8 cellular contexts compared by ENCODE assay signal in genomic region chr16:28863929-28864886, GRCh38. TPM values are rescaled to one million over a fixed set of nuclear protein-coding genes. Genes with fewer than 3 reads are reported as not detected.
DNase-seq lines count a peak whose midpoint lies in the region; ATAC-seq and TF ChIP-seq lines count a peak whose summit lies in the region.

No MANE protein-coding gene starts in this region.

- H3K27ac ChIP-seq in right lobe of liver (peak overlapping the region; percentile 60 to 89 (median 84)), thyroid gland (peak overlapping the region; percentile 85 to 93 (median 90))

- H3K36me3 ChIP-seq in right lobe of liver (peaks cover 0 to 25% (median 6%) of the 10 kb centered on the region in 4 donors), thyroid gland (peaks cover 15 to 20% of the 10 kb centered on the region in 2 donors)

- no peaks in the 10 kb centered on the region for H3K27me3 ChIP-seq in right lobe of liver
- no peaks in the 10 kb centered on the region for H3K27me3 ChIP-seq in thyroid gland

- H3K4me1 ChIP-seq in right lobe of liver: peaks cover 0 to 17% (median 0%) of the 10 kb centered on the region in 4 donors
- peaks cover 11 to 18% of the 10 kb centered on the region in 2 donors for H3K4me1 ChIP-seq in thyroid gland

- TF ChIP-seq CTCF in GM12864 (IDR thresholded peaks at IDR 0.05; ENCODE audit: low read depth, low read length, missing control alignments) (no peak), right lobe of liver (IDR thresholded peaks at IDR 0.05) (no peak), thyroid gland (IDR thresholded peaks at IDR 0.05) (no peak)

- WGBS in right lobe of liver (ENCODE audit: insufficient coverage, low coverage, low lambda C conversion rate, missing lambda C conversion rate): 21% methylated on average over 12 of the region's 46 CpGs
- 15 to 17% methylated on average over 25 to 31 of the region's 46 CpGs for WGBS in thyroid gland, 2 donors

- ATAC-seq in right lobe of liver (peak in 2 of 4 donors; percentile 1 to 5), HG02885 (IDR thresholded peaks at IDR 0.05; ENCODE audit: poor library complexity, unreplicated experiment) (no peak)

- H3K9me3 ChIP-seq in right lobe of liver: no peaks in the 10 kb centered on the region
- H3K9me3 ChIP-seq in thyroid gland: no peaks in the 10 kb centered on the region

- DNase-seq in GM12864 (ENCODE audit: low read depth) (no peak), M059J (ENCODE audit: low read depth) (peak; percentile 29), right lobe of liver (no peak), thyroid gland (peak; percentile 19 to 36), NCI-H187 (lab: John Stamatoyannopoulos, UW) (no peak), A172 (ENCODE audit: low spot score) (no peak)
- peak; percentile 27 for DNase-seq in central memory CD4-positive, alpha-beta T cell

- peak overlapping the region; percentile 65 for H3K4me3 ChIP-seq in GM12864 (ENCODE audit: low read depth, low read length)
- H3K4me3 ChIP-seq in right lobe of liver: peak overlapping the region; percentile 76 to 98 (median 93)
- peak overlapping the region; percentile 33 to 77 (median 73) for H3K4me3 ChIP-seq in thyroid gland (replicated peaks in 1 of 3)

- intact Hi-C loops in right lobe of liver (cut with DNase I) (loop anchor here in 1 of 2 donors (10.0 kb wide), 1 partner anchor 49 kb away; no protein-coding TSS in a partner anchor), thyroid gland (cut with DNase I) (no loop called here)

- TF ChIP-seq POLR2A in right lobe of liver (IDR thresholded peaks at IDR 0.05) (no peak), thyroid gland (IDR thresholded peaks at IDR 0.05) (no peak)

RNA-seq across cellular contexts. Expression of gene SH2B1, which starts 0.6 kb away (rescaled TPM):
- 9.9 and 16.2 TPM in 2 replicates for total RNA-seq in M059J (2014; rRNA removed; shearing (Covaris generic))
- total RNA-seq in right lobe of liver (10 to 100 TPM; 13.2 to 27.1 (median 20.6) TPM), thyroid gland (10 to 100 TPM; 34.4 to 60.6 (median 38.8) TPM)
- total RNA-seq in A172 (2014; rRNA removed; shearing (Covaris generic)): 17.1 and 19.3 TPM in 2 replicates

RNA-seq across cellular contexts. Expression of gene ATP2A1, which starts 14.1 kb away (rescaled TPM):
- not detected in 2 replicates for total RNA-seq in M059J (2014; rRNA removed; shearing (Covaris generic))
- total RNA-seq in right lobe of liver: 1 to 10 TPM in 2 of 6 experiments, under 1 TPM in 4; 0.42 to 3.6 (median 0.77) TPM
- 1 to 10 TPM in 2 of 4 donors, under 1 TPM in 1, not detected in 1; 0.27 to 2.7 (median 2.3) TPM for total RNA-seq in thyroid gland
- total RNA-seq in A172 (2014; rRNA removed; shearing (Covaris generic)): 0.14 and 1.1 TPM in 2 replicates

RNA-seq across cellular contexts. Expression of gene TUFM, which starts 18.1 kb away (rescaled TPM):
- total RNA-seq in M059J (2014; rRNA removed; shearing (Covaris generic)): 121 and 131 TPM in 2 replicates
- total RNA-seq in right lobe of liver (100 to 1,000 TPM; 103 to 169 (median 141) TPM), thyroid gland (100 to 1,000 TPM in 3 of 4 donors, 10 to 100 TPM in 1; 95.7 to 172 (median 126) TPM)
- 197 and 225 TPM in 2 replicates for total RNA-seq in A172 (2014; rRNA removed; shearing (Covaris generic))

RNA-seq across cellular contexts. Expression of gene ATXN2L, which starts 41.4 kb away (rescaled TPM):
- total RNA-seq in M059J (2014; rRNA removed; shearing (Covaris generic)): 30.2 and 43.6 TPM in 2 replicates
- total RNA-seq in right lobe of liver (10 to 100 TPM; 40.5 to 78.1 (median 57.2) TPM), thyroid gland (10 to 100 TPM; 49.3 to 78.7 (median 62.0) TPM)
- 39.4 and 40.0 TPM in 2 replicates for total RNA-seq in A172 (2014; rRNA removed; shearing (Covaris generic))

Comparison
In these comparisons a context has a peak if more than half of its experiments do, and no peak if none do; other contexts are left out.
1. DNase-seq: peak in M059J (single experiment), central memory CD4-positive, alpha-beta T cell (single experiment) and thyroid gland (2 of 2); none in GM12864 (single experiment), right lobe of liver (0 of 3), NCI-H187 (0 of 2) and A172 (single experiment).
2. Peak in every context shown above with its lines, with median percentiles within 50 percentile points of each other: H3K4me3 ChIP-seq.